8 cellular contexts compared by ENCODE assay signal in the genomic region with DNA sequence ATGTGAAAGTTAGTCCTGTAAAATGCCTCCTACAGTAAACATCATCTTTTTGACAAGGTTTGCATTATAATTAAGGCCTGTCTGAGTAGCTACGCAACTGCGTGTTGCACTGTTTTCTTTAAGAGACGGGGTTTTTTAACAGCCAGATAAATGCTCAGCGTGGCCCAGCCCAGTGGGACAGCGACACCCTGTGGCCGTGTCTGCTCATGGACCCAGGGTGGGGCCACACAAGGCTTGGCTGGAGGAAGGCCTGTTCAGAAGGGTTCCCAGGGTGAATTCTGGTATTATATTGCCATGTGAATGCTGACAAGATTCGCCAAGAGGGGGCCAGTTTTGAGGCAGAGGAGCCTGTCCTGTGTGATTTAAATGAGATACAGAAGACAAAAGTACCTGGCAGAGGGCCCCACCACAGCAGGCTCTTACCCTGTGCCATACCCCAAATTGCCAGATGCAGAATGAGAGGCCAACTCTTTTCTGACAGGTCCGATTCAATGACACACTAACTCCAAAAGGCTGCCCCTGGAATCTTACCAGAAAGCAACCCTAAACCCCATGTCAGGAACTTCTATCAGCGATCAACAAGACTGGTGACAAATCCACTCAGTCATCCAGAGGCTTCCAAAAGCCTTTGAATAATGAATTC.
DNase-seq lines count a peak whose midpoint lies in the region; ATAC-seq, FAIRE-seq and TF ChIP-seq lines count a peak whose summit lies in the region.

No MANE protein-coding gene starts in this region.

- H3K4me3 Mint-ChIP-seq in stimulated activated effector memory CD8-positive, alpha-beta T cell treated with anti-CD3 and anti-CD28 coated beads, Interleukin-12 subunit alpha, Interleukin-12 subunit beta, amount 100 ng/mL, for 72 hours: no peak overlapping the region

- H3K9me3 Mint-ChIP-seq in stimulated activated effector memory CD8-positive, alpha-beta T cell treated with anti-CD3 and anti-CD28 coated beads, Interleukin-12 subunit alpha, Interleukin-12 subunit beta, amount 100 ng/mL, for 72 hours: peaks cover 2% of the 10 kb centered on the region

- H2AFZ ChIP-seq in GM12878 (ENCODE audit: control insufficient read depth, low read depth, low read length): no peak overlapping the region

- TF ChIP-seq RAD21 in GM12878 (IDR thresholded peaks at IDR 0.05; ENCODE audit: insufficient read depth, low read depth, low read length): peak; percentile 70

- H3K4me1 Mint-ChIP-seq in stimulated activated effector memory CD8-positive, alpha-beta T cell treated with anti-CD3 and anti-CD28 coated beads, Interleukin-12 subunit alpha, Interleukin-12 subunit beta, amount 100 ng/mL, for 72 hours: no peaks in the 10 kb centered on the region

- no peaks in the 10 kb centered on the region for H3K27me3 ChIP-seq in Peyer's patch
- no peaks in the 10 kb centered on the region for H3K27me3 ChIP-seq in GM12878 (replicated peaks in 1 of 2; ENCODE audit: control insufficient read depth in 2 of 2, insufficient read depth in 2 of 2, low read length in 1 of 2)

- RAD21 ChIA-PET in GM12878 (lab: Charles Lee; ENCODE audit: unreplicated experiment): interaction anchor here (1.0 to 1.4 kb wide), 4 partner anchors 9 to 1253 kb away, joined by 3 to 4 read pairs (median 3); no protein-coding TSS in a partner anchor

- H3K9me3 ChIP-seq in Peyer's patch: no peaks in the 10 kb centered on the region
- H3K9me3 ChIP-seq in GM12878 (replicated peaks; ENCODE audit: control insufficient read depth, insufficient read depth, low read length): no peaks in the 10 kb centered on the region

- no peaks in the 10 kb centered on the region for H3K36me3 ChIP-seq in Peyer's patch
- no peaks in the 10 kb centered on the region for H3K36me3 ChIP-seq in GM12878 (ENCODE audit: control insufficient read depth in 2 of 2, insufficient read depth in 2 of 2, low read length in 1 of 2)

- WGBS in GM12878 (ENCODE audit: insufficient coverage, insufficient replicate concordance, low lambda C conversion rate, missing lambda C conversion rate): 16% methylated on average over 9 of the region's 9 CpGs

- H3K4me3 ChIP-seq in Peyer's patch (no peak overlapping the region), GM12878 (no peak overlapping the region)

- TF ChIP-seq EP300 in GM12878 (IDR thresholded peaks at IDR 0.05; ENCODE audit: borderline replicate concordance in 1 of 2, control insufficient read depth in 1 of 2, low read depth in 2 of 2, low read length in 2 of 2): no peak

- no peak overlapping the region for H3K4me2 ChIP-seq in GM12878 (ENCODE audit: control insufficient read depth, insufficient read depth)

- DNase-seq in activated CD4-positive, alpha-beta T cell treated with anti-CD3 and anti-CD28 coated beads for 24 hours (ENCODE audit: low read depth in 2 of 2): peak; percentile 12 to 40
- DNase-seq in activated CD4-positive, alpha-beta T cell treated with anti-CD3 and anti-CD28 coated beads for 1 hour: no peak
- DNase-seq in Peyer's patch (peak in 2 of 3 donors; percentile 58 to 74), GM12878 (ENCODE audit: low read depth, low spot score) (no peak), left colon (peak; percentile 33 to 74)
- DNase-seq in stimulated activated effector memory CD8-positive, alpha-beta T cell treated with anti-CD3 and anti-CD28 coated beads, Interleukin-12 subunit alpha, Interleukin-12 subunit beta, amount 100 ng/mL, for 72 hours (ENCODE audit: low spot score in 2 of 2): peak; percentile 21 to 66

- H3K9ac ChIP-seq in GM12878 (ENCODE audit: control insufficient read depth, insufficient read depth, low read length): no peak overlapping the region

- FAIRE-seq in GM12878 (lab: Jason Lieb, UNC): no peak

- SMC1A ChIA-PET in GM12878 (lab: Charles Lee; ENCODE audit: uncharacterized antibody, unreplicated experiment): interaction anchor here (0.9 to 1.2 kb wide), 5 partner anchors 9 to 1709 kb away, joined by 3 to 4 read pairs (median 4); no protein-coding TSS in a partner anchor

- intact Hi-C loops in GM12878 (cut with micrococcal nuclease; ENCODE audit: unreplicated experiment): loop anchor here (2.0 to 5.0 kb wide), 3 partner anchors 223 to 1707 kb away; no protein-coding TSS in a partner anchor
- intact Hi-C loops in left colon (cut with DNase I, micrococcal nuclease): no loop called here

- no peaks in the 10 kb centered on the region for H4K20me1 ChIP-seq in GM12878 (ENCODE audit: control insufficient read depth, insufficient read depth)

- POLR2A ChIA-PET in GM12878 (lab: Charles Lee): no interaction called here

- no peaks in the 10 kb centered on the region for H3K36me3 Mint-ChIP-seq in stimulated activated effector memory CD8-positive, alpha-beta T cell treated with anti-CD3 and anti-CD28 coated beads, Interleukin-12 subunit alpha, Interleukin-12 subunit beta, amount 100 ng/mL, for 72 hours

- no peak for TF ChIP-seq POLR2A in Peyer's patch (IDR thresholded peaks at IDR 0.05)
- TF ChIP-seq POLR2A in GM12878 (IDR thresholded peaks at IDR 0.05; ENCODE audit: low read depth, low read length): no peak

- H3K27ac Mint-ChIP-seq in stimulated activated effector memory CD8-positive, alpha-beta T cell treated with anti-CD3 and anti-CD28 coated beads, Interleukin-12 subunit alpha, Interleukin-12 subunit beta, amount 100 ng/mL, for 72 hours: no peak overlapping the region

- H3K4me1 ChIP-seq in Peyer's patch (no peaks in the 10 kb centered on the region), GM12878 (ENCODE audit: control insufficient read depth, insufficient read depth, low read length) (no peaks in the 10 kb centered on the region)

- BruUV-seq in GM12878 (replicated peaks; lab: Mats Ljungman, UMichigan): no TSS peak

- H3K27ac ChIP-seq in Peyer's patch: no peak overlapping the region
- H3K27ac ChIP-seq in GM12878 (ENCODE audit: control insufficient read depth, insufficient read depth): no peak overlapping the region

- CTCF ChIA-PET in GM12878 (lab: Yijun Ruan, JAX): interaction anchor here (0.9 to 1.6 kb wide), 9 partner anchors 9 to 1484 kb away, joined by 3 to 10 read pairs (median 4); no protein-coding TSS in a partner anchor

- peak in 4 of 6 experiments; percentile 40 to 72 (median 64) for TF ChIP-seq CTCF in Peyer's patch (IDR thresholded peaks at IDR 0.05)
- TF ChIP-seq CTCF in GM12878 (IDR thresholded peaks at IDR 0.05 in 2 of 3, conservative IDR thresholded peaks at IDR 0.05 in 1 of 3; ENCODE audit: control insufficient read depth in 2 of 3, extremely low read depth in 1 of 3, insufficient read depth in 1 of 3, low read depth in 3 of 3, low read length in 3 of 3): peak; percentile 46 to 61 (median 55); a peak in 5 of 6 replicates

- H3K79me2 ChIP-seq in GM12878 (ENCODE audit: control insufficient read depth, insufficient read depth, low read length): no peaks in the 10 kb centered on the region

- ATAC-seq in HG02885 (IDR thresholded peaks at IDR 0.05; ENCODE audit: poor library complexity, unreplicated experiment) (peak; percentile 87), GM12878 (peak; percentile 84), left colon (peak; percentile 99), HG02970 (IDR thresholded peaks at IDR 0.05; ENCODE audit: low FRiP score, unreplicated experiment) (no peak)
- ATAC-seq in stimulated activated effector memory CD8-positive, alpha-beta T cell treated with anti-CD3 and anti-CD28 coated beads, Interleukin-12 subunit alpha, Interleukin-12 subunit beta, amount 100 ng/mL, for 72 hours: peak; percentile 55

- in situ Hi-C loops in GM12878 (cut with MboI): loop anchor here (25.0 kb wide), 1 partner anchor 1696 kb away; no protein-coding TSS in a partner anchor

TF ChIP-seq in GM12878, 131 proteins besides CTCF, POLR2A, EP300 and RAD21:
- TF ChIP-seq YY1 (IDR thresholded peaks at IDR 0.05; ENCODE audit: low read depth, low read length) (peak; percentile 36; the same call in 1 of the 2 replicates), SMC3 (IDR thresholded peaks at IDR 0.05; ENCODE audit: borderline replicate concordance, low read length) (peak; percentile 70), GATAD2B (conservative IDR thresholded peaks at IDR 0.05; ENCODE audit: low read depth) (no peak), ZNF384 (IDR thresholded peaks at IDR 0.05; ENCODE audit: borderline replicate concordance, low read depth, low read length) (peak; percentile 70), TBL1XR1 (IDR thresholded peaks at IDR 0.05; ENCODE audit: low read depth, low read length) (no peak)
TF ChIP-seq in GM12878: peak in this region for 3.

Comparison
In these comparisons a context has a peak if more than half of its experiments do, and no peak if none do; other contexts are left out.
1. DNase-seq: peak in activated CD4-positive, alpha-beta T cell treated with anti-CD3 and anti-CD28 coated beads for 24 hours (2 of 2), Peyer's patch (2 of 3), left colon (2 of 2) and stimulated activated effector memory CD8-positive, alpha-beta T cell treated with anti-CD3 and anti-CD28 coated beads, Interleukin-12 subunit alpha, Interleukin-12 subunit beta, amount 100 ng/mL, for 72 hours (2 of 2); none in activated CD4-positive, alpha-beta T cell treated with anti-CD3 and anti-CD28 coated beads for 1 hour (single experiment) and GM12878 (single experiment).